In the genomic region with DNA sequence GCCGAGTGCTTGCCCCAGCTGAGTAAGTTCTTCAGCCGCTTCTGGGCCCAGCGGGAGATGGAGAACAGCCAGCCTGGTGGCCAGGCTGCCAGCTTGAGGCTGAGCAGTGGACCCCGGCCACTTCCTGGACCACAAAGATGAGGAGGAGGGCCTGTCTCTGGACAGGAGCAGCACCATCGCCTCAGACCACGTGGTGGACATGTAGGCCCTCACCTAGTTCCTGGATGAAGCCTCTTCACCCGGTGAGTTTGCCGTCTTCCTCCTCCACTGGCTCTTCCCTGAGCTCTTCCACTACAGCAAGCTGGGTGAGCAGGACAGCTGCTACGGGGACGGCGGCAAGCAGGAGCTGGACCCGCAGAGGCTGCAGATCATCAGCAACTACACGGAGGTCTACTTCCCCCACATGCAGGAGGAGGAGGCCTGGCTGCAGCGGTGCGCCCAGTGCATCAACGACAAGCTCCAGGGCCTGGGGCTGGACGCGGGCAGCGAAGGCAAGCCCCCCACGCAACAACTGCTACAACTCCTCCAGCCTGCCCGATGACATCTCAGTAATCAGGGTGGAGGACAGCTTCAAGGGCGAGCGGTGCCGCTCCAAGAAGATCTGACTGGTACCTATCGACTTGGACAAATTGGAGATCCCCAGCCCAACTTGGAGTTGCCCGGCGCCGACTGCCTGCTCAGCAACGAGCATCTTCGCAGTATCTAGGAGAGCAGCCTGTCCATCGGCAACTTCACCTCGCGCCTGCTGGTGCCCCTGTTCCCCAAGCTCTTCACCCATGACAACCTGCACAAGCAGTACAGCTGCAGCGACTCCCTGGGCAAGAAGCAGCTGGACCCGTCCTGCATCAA, we compare ENCODE assay signal across 1 cellular context.
TF ChIP-seq lines count a peak whose summit lies in the region.
"Not testable (repeated sequence)": the region's sequence is repeated elsewhere in the genome, so short reads cannot be mapped to it uniquely, and the experiment has no call there.

No MANE protein-coding gene starts in this region.

TF ChIP-seq in HepG2, 621 proteins besides CTCF, POLR2A, EP300 and RAD21:
- TF ChIP-seq ZBTB38 (CRISPR knock-in tag; IDR thresholded peaks at IDR 0.05): peak; percentile 81
- TF ChIP-seq REL (CRISPR knock-in tag; conservative IDR thresholded peaks at IDR 0.05): 0 out of 2 replicates have a peak, but pooled peaks have one; percentile 30
- TF ChIP-seq MEIS1 (CRISPR knock-in tag; IDR thresholded peaks at IDR 0.05; ENCODE audit: borderline replicate concordance): peak; percentile 45; the same call in 1 of the 2 replicates
- TF ChIP-seq GABPA (IDR thresholded peaks at IDR 0.05; ENCODE audit: low read depth, low read length): 0 out of 2 replicates have a peak, but pooled peaks have one; percentile 11
- not testable (repeated sequence) for TF ChIP-seq GABPA (CRISPR knock-in tag; IDR thresholded peaks at IDR 0.05; ENCODE audit: low read depth)
- 0 out of 2 replicates have a peak, but pooled peaks have one; percentile 7 for TF ChIP-seq DR1 (CRISPR knock-in tag; IDR thresholded peaks at IDR 0.05)
- TF ChIP-seq ZBTB4 (CRISPR knock-in tag; IDR thresholded peaks at IDR 0.05; ENCODE audit: borderline replicate concordance): peak; percentile 22; the same call in 1 of the 2 replicates
